Comparison of ENCODE assay signal across 21 cellular contexts in genomic region chr17:35607239-35607817, GRCh38. TPM values are rescaled to one million over a fixed set of nuclear protein-coding genes. Genes with fewer than 3 reads are reported as not detected.
"Had no signal": no experiment of that assay in that cellular context is flagged by ENCODE, and none has a peak within 500 bp of the region (broad histone marks: within the 10 kb centered on the region; RNA-seq: fewer than 3 reads in every experiment).

No MANE protein-coding gene starts in this region.

- H3K4me3 ChIP-seq: cardiac muscle cell had no signal

- H3K4me3 Mint-ChIP-seq: activated CD4-positive, alpha-beta T cell treated with anti-CD3 and anti-CD28 coated beads, Interleukin-2, amount 10 ng/mL, durations not matched to agents 7 days and 5 days; natural killer cell had no signal

- DNase-seq: activated CD4-positive, alpha-beta T cell treated with anti-CD3 and anti-CD28 coated beads, Interleukin-2, amount 10 ng/mL, durations not matched to agents 7 days and 5 days; activated CD4-positive, CD25-positive, alpha-beta regulatory T cell; activated CD8-positive, alpha-beta memory T cell treated with anti-CD3 and anti-CD28 coated beads for 24 hours; activated gamma-delta T cell treated with Interleukin-2 at 50 U/mL for 16 hours; foreskin fibroblast; glutamatergic neuron; kidney glomerular epithelial cell; mesenchymal stem cell; natural killer cell; posterior cingulate gyrus; right cardiac atrium; small intestine; stimulated activated CD4-positive, alpha-beta T cell treated with anti-CD3 and anti-CD28 coated beads, Interleukin-4, amount 100 ng/mL, for 24 hours; stimulated activated naive CD4-positive, alpha-beta T cell; T-helper 2 cell; trophoblast cell had no signal

- H3K36me3 Mint-ChIP-seq: natural killer cell had no signal

- H3K27me3 ChIP-seq: cardiac muscle cell had no signal

- FAIRE-seq: endometrium, small intestine, TTC549 had no signal

- H3K27ac ChIP-seq: cardiac muscle cell had no signal

- H3K4me1 Mint-ChIP-seq: activated CD4-positive, alpha-beta T cell treated with anti-CD3 and anti-CD28 coated beads, Interleukin-2, amount 10 ng/mL, durations not matched to agents 7 days and 5 days; natural killer cell had no signal

- H3K27me3 Mint-ChIP-seq: activated CD4-positive, alpha-beta T cell treated with anti-CD3 and anti-CD28 coated beads, Interleukin-2, amount 10 ng/mL, durations not matched to agents 7 days and 5 days had no signal

- H3K9me3 Mint-ChIP-seq: activated CD4-positive, alpha-beta T cell treated with anti-CD3 and anti-CD28 coated beads, Interleukin-2, amount 10 ng/mL, durations not matched to agents 7 days and 5 days; natural killer cell had no signal

- H3K27ac Mint-ChIP-seq: activated CD4-positive, alpha-beta T cell treated with anti-CD3 and anti-CD28 coated beads, Interleukin-2, amount 10 ng/mL, durations not matched to agents 7 days and 5 days; natural killer cell had no signal

RNA-seq across cellular contexts. Expression of gene SLFN14, which starts 46.7 kb away (rescaled TPM):
- total RNA-seq: activated CD4-positive, alpha-beta T cell treated with anti-CD3 and anti-CD28 coated beads, Interleukin-2, amount 10 ng/mL, durations not matched to agents 7 days and 5 days; esophagus mucosa; right cardiac atrium had no signal
- polyA plus RNA-seq: liver, right cardiac atrium, small intestine had no signal
